In the genomic region with DNA sequence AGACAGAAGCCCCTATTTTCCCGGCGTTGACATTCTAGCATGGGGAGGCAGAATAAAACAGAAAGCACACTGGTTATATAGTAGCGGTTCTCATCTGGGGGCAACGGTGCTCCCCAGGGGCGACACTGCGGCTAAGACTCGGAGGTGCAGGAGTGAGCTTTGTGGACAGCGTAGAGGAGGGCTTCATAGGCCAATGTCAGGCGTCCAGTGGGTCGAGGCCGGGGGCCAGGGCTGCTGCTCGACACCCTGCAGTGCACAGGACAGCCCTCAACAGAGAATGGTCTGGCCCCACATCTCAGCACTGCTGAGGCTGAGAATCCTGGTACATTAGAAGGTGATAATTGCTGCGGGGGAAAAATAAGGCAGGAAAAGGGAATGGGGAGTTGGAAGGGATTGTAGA, we compare ENCODE assay signal across 1 cellular context.
TF ChIP-seq lines count a peak whose summit lies in the region.

No MANE protein-coding gene starts in this region.

TF ChIP-seq in H1, 55 proteins besides CTCF, POLR2A, EP300 and RAD21:
- TF ChIP-seq KDM5A (IDR thresholded peaks at IDR 0.05; ENCODE audit: low read length) (no peak), SIN3A (conservative IDR thresholded peaks at IDR 0.05 in 1 of 2, IDR thresholded peaks at IDR 0.05 in 1 of 2; ENCODE audit: low read depth in 1 of 2, low read length in 2 of 2) (no peak), MAFK (IDR thresholded peaks at IDR 0.05; ENCODE audit: low read depth, low read length) (no peak)
